Comparison of ENCODE assay signal across 20 cellular contexts in the genomic region with DNA sequence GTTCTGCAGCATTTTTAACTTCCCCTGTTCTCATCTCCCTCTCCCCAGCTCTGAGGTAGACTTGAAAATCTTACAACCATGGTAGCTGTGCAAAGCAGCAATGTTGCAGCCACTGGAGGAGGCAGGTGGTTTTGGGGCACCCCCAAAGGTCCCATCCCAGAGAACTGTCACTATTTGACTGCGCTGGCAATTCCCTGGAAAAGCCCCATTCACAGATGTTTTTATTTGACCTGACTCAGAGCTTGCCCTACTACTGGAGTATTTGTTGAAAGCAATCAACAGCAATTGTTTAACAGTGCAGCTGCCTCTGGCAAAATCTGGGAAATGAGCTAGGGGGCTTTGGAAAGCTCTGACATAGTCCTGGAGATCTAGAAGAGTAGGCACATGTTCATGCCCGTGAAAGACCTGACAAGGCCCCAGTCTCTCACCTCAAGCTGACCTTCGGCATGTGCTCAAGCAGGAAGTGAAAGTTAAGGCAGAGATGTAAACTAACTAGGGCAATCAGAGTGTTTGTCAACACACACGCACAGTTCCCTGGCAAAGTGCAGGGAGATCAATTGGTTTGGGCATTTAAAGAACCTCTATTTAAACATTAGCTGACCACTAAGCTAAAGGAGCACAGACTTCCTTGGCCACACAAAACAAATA. TPM values are rescaled to one million over a fixed set of nuclear protein-coding genes. Genes with fewer than 3 reads are reported as not detected.
DNase-seq lines count a peak whose midpoint lies in the region; ATAC-seq, FAIRE-seq and TF ChIP-seq lines count a peak whose summit lies in the region.
"Had no signal": no experiment of that assay in that cellular context is flagged by ENCODE, and none has a peak within 500 bp of the region (broad histone marks: within the 10 kb centered on the region; RNA-seq: fewer than 3 reads in every experiment).

No MANE protein-coding gene starts in this region.

- 1% methylated on average over 4 of the region's 4 CpGs for WGBS in GM12878 (ENCODE audit: insufficient coverage, insufficient replicate concordance, low lambda C conversion rate, missing lambda C conversion rate)

- H3K36me3 Mint-ChIP-seq in stimulated activated effector memory CD8-positive, alpha-beta T cell treated with anti-CD3 and anti-CD28 coated beads, Interleukin-12 subunit alpha, Interleukin-12 subunit beta, amount 100 ng/mL, for 72 hours: no peaks in the 10 kb centered on the region
- no peaks in the 10 kb centered on the region for H3K36me3 Mint-ChIP-seq in CD8-positive, alpha-beta T cell

- intact Hi-C loops in GM12878 (cut with micrococcal nuclease; ENCODE audit: unreplicated experiment): no loop called here
- intact Hi-C loops in CD8-positive, alpha-beta T cell (cut with DNase I, micrococcal nuclease): no loop called here

- TF ChIP-seq EP300 in GM12878 (IDR thresholded peaks at IDR 0.05; ENCODE audit: borderline replicate concordance in 1 of 2, control insufficient read depth in 1 of 2, low read depth in 2 of 2, low read length in 2 of 2): peak in 1 of 2 experiments; percentile 21; a peak in 1 of 4 replicates

- H3K27ac ChIP-seq in GM12878 (ENCODE audit: control insufficient read depth, insufficient read depth): peak overlapping the region; percentile 65
- no peak overlapping the region for H3K27ac ChIP-seq in CD8-positive, alpha-beta T cell (ENCODE audit: low read depth, low read length)
- H3K27ac ChIP-seq: body of pancreas, upper lobe of left lung had no signal

- no peaks in the 10 kb centered on the region for H3K79me2 ChIP-seq in Loucy (ENCODE audit: insufficient read depth, low read length)
- H3K79me2 ChIP-seq in GM12878 (ENCODE audit: control insufficient read depth, insufficient read depth, low read length): no peaks in the 10 kb centered on the region

- no peak overlapping the region for H3K4me2 ChIP-seq in Loucy (ENCODE audit: low read depth, low read length, poor library complexity, severe bottlenecking)
- H3K4me2 ChIP-seq in GM12878 (ENCODE audit: control insufficient read depth, insufficient read depth): peak overlapping the region; percentile 40; the same call in 1 of the 2 replicates

- BruUV-seq in GM12878 (replicated peaks; lab: Mats Ljungman, UMichigan): no TSS peak

- peak; percentile 69 for FAIRE-seq in GM12878 (lab: Jason Lieb, UNC)

- TF ChIP-seq RAD21 in GM12878 (IDR thresholded peaks at IDR 0.05; ENCODE audit: insufficient read depth, low read depth, low read length): no peak

- H3K9me3 ChIP-seq in Loucy (ENCODE audit: insufficient read depth, low read depth, low read length): peaks cover 5% of the 10 kb centered on the region
- peaks cover 8% of the 10 kb centered on the region; the same call in 2 of the 3 replicates for H3K9me3 ChIP-seq in GM12878 (replicated peaks; ENCODE audit: control insufficient read depth, insufficient read depth, low read length)
- no peaks in the 10 kb centered on the region for H3K9me3 ChIP-seq in CD8-positive, alpha-beta T cell (ENCODE audit: low read length)
- H3K9me3 ChIP-seq: body of pancreas, upper lobe of left lung had no signal

- CTCF ChIA-PET in GM12878 (lab: Yijun Ruan, JAX): interaction anchor here (0.7 to 4.5 kb wide), 6 partner anchors 8 to 307 kb away, joined by 3 to 43 read pairs (median 4); no protein-coding TSS in a partner anchor
- CTCF ChIA-PET in CD8-positive, alpha-beta T cell (lab: Charles Lee): interaction anchor here (0.9 to 1.8 kb wide), 5 partner anchors 10 to 94 kb away, joined by 3 to 12 read pairs (median 3); no protein-coding TSS in a partner anchor

- H3K4me3 Mint-ChIP-seq in stimulated activated effector memory CD8-positive, alpha-beta T cell treated with anti-CD3 and anti-CD28 coated beads, Interleukin-12 subunit alpha, Interleukin-12 subunit beta, amount 100 ng/mL, for 72 hours: no peak overlapping the region
- no peak overlapping the region for H3K4me3 Mint-ChIP-seq in CD8-positive, alpha-beta T cell

- POLR2A ChIA-PET in GM12878 (lab: Charles Lee): interaction anchor here (0.5 to 1.4 kb wide), 5 partner anchors 9 to 315 kb away, joined by 4 to 6 read pairs (median 4); no protein-coding TSS in a partner anchor
- POLR2A ChIA-PET in CD8-positive, alpha-beta T cell (lab: Charles Lee): no interaction called here

- H3K4me1 ChIP-seq in Loucy (ENCODE audit: insufficient read depth, low read length, poor library complexity, severe bottlenecking): peaks cover 8% of the 10 kb centered on the region
- peaks cover 25% of the 10 kb centered on the region for H3K4me1 ChIP-seq in GM12878 (ENCODE audit: control insufficient read depth, insufficient read depth, low read length)
- peaks cover 13% of the 10 kb centered on the region for H3K4me1 ChIP-seq in CD8-positive, alpha-beta T cell (ENCODE audit: insufficient read depth, low read length)
- H3K4me1 ChIP-seq: body of pancreas had no signal

- H3K4me1 Mint-ChIP-seq in stimulated activated effector memory CD8-positive, alpha-beta T cell treated with anti-CD3 and anti-CD28 coated beads, Interleukin-12 subunit alpha, Interleukin-12 subunit beta, amount 100 ng/mL, for 72 hours: peaks cover 20% of the 10 kb centered on the region
- H3K4me1 Mint-ChIP-seq in CD8-positive, alpha-beta T cell (ENCODE audit: low read depth): peaks cover 12% of the 10 kb centered on the region

- RAD21 ChIA-PET in GM12878 (lab: Charles Lee; ENCODE audit: unreplicated experiment): interaction anchor here (0.6 to 2.0 kb wide), 7 partner anchors 10 to 117 kb away, joined by 3 to 6 read pairs (median 4); no protein-coding TSS in a partner anchor

- H3K9me3 Mint-ChIP-seq in stimulated activated effector memory CD8-positive, alpha-beta T cell treated with anti-CD3 and anti-CD28 coated beads, Interleukin-12 subunit alpha, Interleukin-12 subunit beta, amount 100 ng/mL, for 72 hours: no peaks in the 10 kb centered on the region
- peaks cover 9% of the 10 kb centered on the region for H3K9me3 Mint-ChIP-seq in CD8-positive, alpha-beta T cell

- no peaks in the 10 kb centered on the region for H3K27me3 Mint-ChIP-seq in CD8-positive, alpha-beta T cell (ENCODE audit: low read depth)

- H3K9ac ChIP-seq in Loucy (ENCODE audit: low read depth, low read length, poor library complexity, severe bottlenecking): no peak overlapping the region
- H3K9ac ChIP-seq in GM12878 (ENCODE audit: control insufficient read depth, insufficient read depth, low read length): no peak overlapping the region; the same call in 1 of the 2 replicates

- H3K36me3 ChIP-seq in Loucy (ENCODE audit: insufficient read depth, low read length): no peaks in the 10 kb centered on the region
- H3K36me3 ChIP-seq in GM12878 (ENCODE audit: control insufficient read depth in 2 of 2, insufficient read depth in 2 of 2, low read length in 1 of 2): no peaks in the 10 kb centered on the region
- no peaks in the 10 kb centered on the region for H3K36me3 ChIP-seq in CD8-positive, alpha-beta T cell (ENCODE audit: insufficient read depth, low read length)
- H3K36me3 ChIP-seq: upper lobe of left lung had no signal

- no peak overlapping the region for H3K27ac Mint-ChIP-seq in stimulated activated effector memory CD8-positive, alpha-beta T cell treated with anti-CD3 and anti-CD28 coated beads, Interleukin-12 subunit alpha, Interleukin-12 subunit beta, amount 100 ng/mL, for 72 hours
- no peak overlapping the region for H3K27ac Mint-ChIP-seq in CD8-positive, alpha-beta T cell

- H3K27me3 ChIP-seq in Loucy (ENCODE audit: insufficient read depth, low read length, poor library complexity, severe bottlenecking) (no peaks in the 10 kb centered on the region), GM12878 (replicated peaks in 1 of 2; ENCODE audit: control insufficient read depth in 2 of 2, insufficient read depth in 2 of 2, low read length in 1 of 2) (no peaks in the 10 kb centered on the region)
- no peaks in the 10 kb centered on the region for H3K27me3 ChIP-seq in CD8-positive, alpha-beta T cell (ENCODE audit: insufficient read depth, low read length)
- H3K27me3 ChIP-seq: body of pancreas, upper lobe of left lung had no signal

- H4K20me1 ChIP-seq in Loucy (ENCODE audit: insufficient read depth, low read length, poor library complexity, severe bottlenecking) (no peaks in the 10 kb centered on the region), GM12878 (ENCODE audit: control insufficient read depth, insufficient read depth) (no peaks in the 10 kb centered on the region)

- H3K9me2 ChIP-seq in Loucy (replicated peaks; ENCODE audit: low read depth, low read length): no peaks in the 10 kb centered on the region

- DNase-seq in GM12865 (ENCODE audit: low read depth) (peak; percentile 84), GM12878 (ENCODE audit: low read depth, low spot score) (no peak)
- no peak for DNase-seq in stimulated activated effector memory CD8-positive, alpha-beta T cell treated with anti-CD3 and anti-CD28 coated beads, Interleukin-12 subunit alpha, Interleukin-12 subunit beta, amount 100 ng/mL, for 72 hours (ENCODE audit: low spot score in 2 of 2)
- DNase-seq in CD8-positive, alpha-beta T cell: no peak
- DNase-seq: activated gamma-delta T cell treated with Interleukin-2 at 50 U/mL for 16 hours; body of pancreas; dermis blood vessel endothelial cell; GDM1; H7; hippocampal formation; Kasumi-1; NCI-H2029; SHP77; stimulated activated CD4-positive, alpha-beta T cell treated with anti-CD3 and anti-CD28 coated beads, Interleukin-1b, Interleukin-23, amount 100 ng/mL, for 48 hours; upper lobe of left lung had no signal

- H3K4me3 ChIP-seq in GM12865 (ENCODE audit: low read depth, low read length) (peak overlapping the region; percentile 30; the same call in 1 of the 2 replicates), Loucy (ENCODE audit: low read length, poor library complexity, severe bottlenecking) (no peak overlapping the region), GM12878 (no peak overlapping the region; the same call in 1 of the 2 replicates)
- no peak overlapping the region for H3K4me3 ChIP-seq in CD8-positive, alpha-beta T cell (ENCODE audit: low read depth, low read length)
- H3K4me3 ChIP-seq: body of pancreas, upper lobe of left lung had no signal

- SMC1A ChIA-PET in GM12878 (lab: Charles Lee; ENCODE audit: uncharacterized antibody, unreplicated experiment): interaction anchor here (0.8 to 3.7 kb wide), 13 partner anchors 8 to 127 kb away, joined by 3 to 24 read pairs (median 5); no protein-coding TSS in a partner anchor

- TF ChIP-seq CTCF in GM12865 (IDR thresholded peaks at IDR 0.05; ENCODE audit: insufficient read depth, low read depth, low read length, missing control alignments) (no peak), Loucy (conservative IDR thresholded peaks at IDR 0.05; ENCODE audit: low read length) (no peak), GM12878 (IDR thresholded peaks at IDR 0.05 in 2 of 3, conservative IDR thresholded peaks at IDR 0.05 in 1 of 3; ENCODE audit: control insufficient read depth in 2 of 3, extremely low read depth in 1 of 3, insufficient read depth in 1 of 3, low read depth in 3 of 3, low read length in 3 of 3) (no peak)
- no peak for TF ChIP-seq CTCF in CD8-positive, alpha-beta T cell (IDR thresholded peaks at IDR 0.05)

- H3F3A ChIP-seq in Loucy (ENCODE audit: low read depth): no peaks in the 10 kb centered on the region

- ATAC-seq in GM12878 (peak; percentile 73), GM21381 (IDR thresholded peaks at IDR 0.05; ENCODE audit: unreplicated experiment) (no peak), HG03139 (IDR thresholded peaks at IDR 0.05; ENCODE audit: unreplicated experiment) (no peak)
- ATAC-seq in stimulated activated effector memory CD8-positive, alpha-beta T cell treated with anti-CD3 and anti-CD28 coated beads, Interleukin-12 subunit alpha, Interleukin-12 subunit beta, amount 100 ng/mL, for 72 hours: peak; percentile 66
- ATAC-seq in CD8-positive, alpha-beta T cell: no peak
- ATAC-seq: body of pancreas had no signal

- in situ Hi-C loops in GM12878 (cut with MboI): no loop called here

- 0 out of 2 replicates have a peak overlapping the region, but pooled peaks have one; percentile 14 for H2AFZ ChIP-seq in Loucy (ENCODE audit: low read length)
- peak overlapping the region; percentile 25 for H2AFZ ChIP-seq in GM12878 (ENCODE audit: control insufficient read depth, low read depth, low read length)

- no peak for TF ChIP-seq POLR2A in GM12878 (IDR thresholded peaks at IDR 0.05; ENCODE audit: low read depth, low read length)

RNA-seq across cellular contexts. Expression of a gene that starts 19.7 kb away (rescaled TPM):
- total RNA-seq in GM12878 (2013; cell fraction: nucleolus; rRNA removed): 260 and 296 TPM in 2 replicates
- total RNA-seq in GM12878 (2014; rRNA removed) (36.8 and 39.5 TPM in 2 replicates), GM12878 (2014; rRNA removed; fragmentation: Illumina TruSeq; extraction: Trizol) (24.7 and 26.5 TPM in 2 replicates), GM12878 (2021) (50.8 and 51.2 TPM in 2 replicates)
- 25.1 TPM for polyA plus RNA-seq in GM12878 (2011; ENCODE audit: low read depth)
- polyA plus RNA-seq in GM12878 (2011; rRNA removed) (34.3 and 43.9 TPM in 2 replicates), GM12878 (2014; fragmentation: Illumina TruSeq; extraction: Trizol) (27.3 and 34.2 TPM in 2 replicates), GM12878 (2014; fragmentation: Nextera tagmentation; extraction: Ambion mirVana) (1 to 10 TPM; 9.5 to 9.6 TPM), GM12878 (2014; rRNA removed) (32.9 and 33.5 TPM in 2 replicates), GM12878 (2016; fragmentation: Nextera tagmentation; extraction: Ambion mirVana) (10 to 100 TPM; 36.9 to 39.5 TPM)
- polyA plus RNA-seq in GM12878 (2011; cell fraction: cytosol; rRNA removed): 42.7 and 45.7 TPM in 2 replicates
- 155 and 160 TPM in 2 replicates for polyA plus RNA-seq in GM12878 (2011; cell fraction: nucleus; rRNA removed)
- 44.1 and 46.7 TPM in 2 replicates for polyA plus RNA-seq in GM12878 (2012)
- 48.9 and 95.6 TPM in 2 replicates for polyA minus RNA-seq in GM12878 (2011; rRNA and poly(A)+ RNA removed)
- polyA minus RNA-seq in GM12878 (2011; cell fraction: cytosol; rRNA and poly(A)+ RNA removed): 32.6 and 35.1 TPM in 2 replicates
- 48.0 and 66.0 TPM in 2 replicates for polyA minus RNA-seq in GM12878 (2011; cell fraction: nucleus; rRNA and poly(A)+ RNA removed)
- total RNA-seq in CD8-positive, alpha-beta T cell: 100 to 1,000 TPM; 154 to 155 TPM
- total RNA-seq: dermis blood vessel endothelial cell, fibroblast of lung, renal cortical epithelial cell had no signal

RNA-seq across cellular contexts. Expression of a gene that starts 36.1 kb away (rescaled TPM):
- 7.0 and 7.4 TPM in 2 replicates for total RNA-seq in GM12878 (2013; cell fraction: nucleolus; rRNA removed)
- total RNA-seq in GM12878 (2014; rRNA removed) (0.56 and 0.76 TPM in 2 replicates), GM12878 (2014; rRNA removed; fragmentation: Illumina TruSeq; extraction: Trizol) (0.09 and 0.22 TPM in 2 replicates), GM12878 (2021) (0.49 and 0.80 TPM in 2 replicates)
- polyA plus RNA-seq in GM12878 (2011; ENCODE audit: low read depth): 0.28 TPM
- polyA plus RNA-seq in GM12878 (2011; rRNA removed) (0.52 and 0.84 TPM in 2 replicates), GM12878 (2014; fragmentation: Illumina TruSeq; extraction: Trizol) (0.18 TPM in 1 of 2 replicates, not detected in the other), GM12878 (2014; fragmentation: Nextera tagmentation; extraction: Ambion mirVana) (under 1 TPM; 0.02 to 0.04 TPM), GM12878 (2014; rRNA removed) (0.28 and 0.37 TPM in 2 replicates), GM12878 (2016; fragmentation: Nextera tagmentation; extraction: Ambion mirVana) (under 1 TPM; 0.42 to 0.89 TPM)
- polyA plus RNA-seq in GM12878 (2011; cell fraction: cytosol; rRNA removed): 0.88 and 1.3 TPM in 2 replicates
- 3.0 TPM in 2 replicates for polyA plus RNA-seq in GM12878 (2011; cell fraction: nucleus; rRNA removed)
- 0.66 and 0.76 TPM in 2 replicates for polyA plus RNA-seq in GM12878 (2012)
- polyA minus RNA-seq in GM12878 (2011; rRNA and poly(A)+ RNA removed): 0.80 and 1.6 TPM in 2 replicates
- 0.62 and 0.80 TPM in 2 replicates for polyA minus RNA-seq in GM12878 (2011; cell fraction: cytosol; rRNA and poly(A)+ RNA removed)
- polyA minus RNA-seq in GM12878 (2011; cell fraction: nucleus; rRNA and poly(A)+ RNA removed): 2.7 and 5.2 TPM in 2 replicates
- under 1 TPM; 0.08 TPM for total RNA-seq in CD8-positive, alpha-beta T cell

Comparison
In these comparisons a context has a peak if more than half of its experiments do, and no peak if none do; other contexts are left out.
1. ATAC-seq: peak in GM12878 (single experiment) and stimulated activated effector memory CD8-positive, alpha-beta T cell treated with anti-CD3 and anti-CD28 coated beads, Interleukin-12 subunit alpha, Interleukin-12 subunit beta, amount 100 ng/mL, for 72 hours (single experiment); none in CD8-positive, alpha-beta T cell (single experiment), GM21381 (single experiment) and HG03139 (single experiment).